ENCODE assay signal across 21 cellular contexts in the genomic region with DNA sequence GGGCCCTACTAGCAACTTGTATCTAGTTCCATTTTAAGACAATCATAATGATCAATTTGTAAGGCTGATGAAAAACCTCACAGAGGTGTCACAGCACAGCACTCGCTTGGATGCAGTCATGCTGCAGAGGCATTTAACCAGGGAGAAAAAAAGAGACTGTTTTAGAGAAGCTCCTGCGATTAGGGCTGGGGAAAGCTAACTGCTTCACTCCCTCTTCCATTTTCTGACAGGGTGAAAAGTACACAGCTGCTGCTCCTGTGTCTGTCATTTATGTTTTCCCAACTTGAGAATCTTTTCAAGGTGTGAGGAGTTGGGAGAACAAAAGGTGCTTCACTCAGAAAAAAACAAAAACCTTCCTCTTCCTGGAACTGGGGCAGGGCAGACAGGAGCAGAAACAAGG.
"Had no signal": no experiment of that assay in that cellular context is flagged by ENCODE, and none has a peak within 500 bp of the region (broad histone marks: within the 10 kb centered on the region; RNA-seq: fewer than 3 reads in every experiment).

No MANE protein-coding gene starts in this region.

- H3K9me3 ChIP-seq: heart left ventricle, right atrium auricular region, SJSA1 had no signal

- H3K27me3 Mint-ChIP-seq: stimulated activated naive CD8-positive, alpha-beta T cell treated with anti-CD3 and anti-CD28 coated beads, Interleukin-15, amount 100 ng/mL, for 72 hours; type B pancreatic cell had no signal

- H3K27ac ChIP-seq: right atrium auricular region, SJSA1, VCaP had no signal

- H3K27me3 ChIP-seq: dorsolateral prefrontal cortex, heart left ventricle, right atrium auricular region, SJSA1 had no signal

- H3K4me3 Mint-ChIP-seq: stimulated activated naive CD8-positive, alpha-beta T cell treated with anti-CD3 and anti-CD28 coated beads, Interleukin-15, amount 100 ng/mL, for 72 hours; type B pancreatic cell had no signal

- DNase-seq: activated CD4-positive, alpha-beta T cell treated with anti-CD3 and anti-CD28 coated beads for 1 hour; activated CD8-positive, alpha-beta memory T cell treated with anti-CD3 and anti-CD28 coated beads for 24 hours; activated CD8-positive, alpha-beta memory T cell treated with anti-CD3 and anti-CD28 coated beads, Interleukin-2, amount 50 U/mL, for 48 hours; activated effector memory CD4-positive, alpha-beta T cell treated with Interleukin-2 at 50 U/mL for 16 hours; activated naive CD4-positive, alpha-beta T cell treated with anti-CD3 and anti-CD28 coated beads, Interleukin-2, amount 50 U/mL, for 16 hours; activated T-cell treated with anti-CD3 and anti-CD28 coated beads, Interleukin-2, amount 50 U/mL, for 48 hours; central memory CD4-positive, alpha-beta T cell; dorsolateral prefrontal cortex; erythroblast; heart left ventricle; kidney; stimulated activated CD4-positive, alpha-beta T cell treated with anti-CD3 and anti-CD28 coated beads, Interleukin-15, amount 100 ng/mL, for 24 hours; stimulated activated CD4-positive, alpha-beta T cell treated with anti-CD3 and anti-CD28 coated beads, Interleukin-2, amount 100 ng/mL, for 48 hours; stimulated activated naive CD8-positive, alpha-beta T cell treated with anti-CD3 and anti-CD28 coated beads, Interleukin-15, amount 100 ng/mL, for 72 hours; T-helper 2 cell had no signal

- H3K9me3 Mint-ChIP-seq: stimulated activated naive CD8-positive, alpha-beta T cell treated with anti-CD3 and anti-CD28 coated beads, Interleukin-15, amount 100 ng/mL, for 72 hours; type B pancreatic cell had no signal

- H3K4me1 ChIP-seq: SJSA1 had no signal

- ATAC-seq: heart left ventricle; left lobe of liver; stimulated activated naive CD8-positive, alpha-beta T cell treated with anti-CD3 and anti-CD28 coated beads, Interleukin-15, amount 100 ng/mL, for 72 hours had no signal

- H3K27ac Mint-ChIP-seq: type B pancreatic cell had no signal

- H3K4me1 Mint-ChIP-seq: stimulated activated naive CD8-positive, alpha-beta T cell treated with anti-CD3 and anti-CD28 coated beads, Interleukin-15, amount 100 ng/mL, for 72 hours had no signal

- H3K4me3 ChIP-seq: dorsolateral prefrontal cortex, heart left ventricle, right atrium auricular region, SJSA1, skin epidermis had no signal
